ENCODE assay signal across 1 cellular context in genomic region chr1:110118636-110119396, GRCh38.
TF ChIP-seq lines count a peak whose summit lies in the region.

No MANE protein-coding gene starts in this region.

TF ChIP-seq in SK-N-SH, 30 proteins besides CTCF, POLR2A, EP300 and RAD21 (continued from another document):
- TF ChIP-seq, protein P1, sequence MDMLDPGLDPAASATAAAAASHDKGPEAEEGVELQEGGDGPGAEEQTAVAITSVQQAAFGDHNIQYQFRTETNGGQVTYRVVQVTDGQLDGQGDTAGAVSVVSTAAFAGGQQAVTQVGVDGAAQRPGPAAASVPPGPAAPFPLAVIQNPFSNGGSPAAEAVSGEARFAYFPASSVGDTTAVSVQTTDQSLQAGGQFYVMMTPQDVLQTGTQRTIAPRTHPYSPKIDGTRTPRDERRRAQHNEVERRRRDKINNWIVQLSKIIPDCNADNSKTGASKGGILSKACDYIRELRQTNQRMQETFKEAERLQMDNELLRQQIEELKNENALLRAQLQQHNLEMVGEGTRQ (IDR thresholded peaks at IDR 0.05; ENCODE audit: borderline replicate concordance, low read depth, low read length), result no peak
- no peak for TF ChIP-seq POLR2AphosphoS5 (IDR thresholded peaks at IDR 0.05; ENCODE audit: low read depth, low read length)
- TF ChIP-seq RCOR1 (IDR thresholded peaks at IDR 0.05; ENCODE audit: low read length), result no peak
- no peak for TF ChIP-seq ZBTB33 (IDR thresholded peaks at IDR 0.05; ENCODE audit: borderline replicate concordance, low read depth)
- TF ChIP-seq, protein P2, sequence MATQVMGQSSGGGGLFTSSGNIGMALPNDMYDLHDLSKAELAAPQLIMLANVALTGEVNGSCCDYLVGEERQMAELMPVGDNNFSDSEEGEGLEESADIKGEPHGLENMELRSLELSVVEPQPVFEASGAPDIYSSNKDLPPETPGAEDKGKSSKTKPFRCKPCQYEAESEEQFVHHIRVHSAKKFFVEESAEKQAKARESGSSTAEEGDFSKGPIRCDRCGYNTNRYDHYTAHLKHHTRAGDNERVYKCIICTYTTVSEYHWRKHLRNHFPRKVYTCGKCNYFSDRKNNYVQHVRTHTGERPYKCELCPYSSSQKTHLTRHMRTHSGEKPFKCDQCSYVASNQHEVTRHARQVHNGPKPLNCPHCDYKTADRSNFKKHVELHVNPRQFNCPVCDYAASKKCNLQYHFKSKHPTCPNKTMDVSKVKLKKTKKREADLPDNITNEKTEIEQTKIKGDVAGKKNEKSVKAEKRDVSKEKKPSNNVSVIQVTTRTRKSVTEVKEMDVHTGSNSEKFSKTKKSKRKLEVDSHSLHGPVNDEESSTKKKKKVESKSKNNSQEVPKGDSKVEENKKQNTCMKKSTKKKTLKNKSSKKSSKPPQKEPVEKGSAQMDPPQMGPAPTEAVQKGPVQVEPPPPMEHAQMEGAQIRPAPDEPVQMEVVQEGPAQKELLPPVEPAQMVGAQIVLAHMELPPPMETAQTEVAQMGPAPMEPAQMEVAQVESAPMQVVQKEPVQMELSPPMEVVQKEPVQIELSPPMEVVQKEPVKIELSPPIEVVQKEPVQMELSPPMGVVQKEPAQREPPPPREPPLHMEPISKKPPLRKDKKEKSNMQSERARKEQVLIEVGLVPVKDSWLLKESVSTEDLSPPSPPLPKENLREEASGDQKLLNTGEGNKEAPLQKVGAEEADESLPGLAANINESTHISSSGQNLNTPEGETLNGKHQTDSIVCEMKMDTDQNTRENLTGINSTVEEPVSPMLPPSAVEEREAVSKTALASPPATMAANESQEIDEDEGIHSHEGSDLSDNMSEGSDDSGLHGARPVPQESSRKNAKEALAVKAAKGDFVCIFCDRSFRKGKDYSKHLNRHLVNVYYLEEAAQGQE (IDR thresholded peaks at IDR 0.05; ENCODE audit: low read depth, low read length), result no peak
- no peak for TF ChIP-seq SIN3A (IDR thresholded peaks at IDR 0.05; ENCODE audit: borderline replicate concordance, low read depth, low read length)
- TF ChIP-seq RXRA (IDR thresholded peaks at IDR 0.05; ENCODE audit: borderline replicate concordance, low read depth), result no peak
- TF ChIP-seq RFX5 (IDR thresholded peaks at IDR 0.05; ENCODE audit: low read length), result no peak
